Comparison of ENCODE assay signal across 11 cellular contexts in the genomic region with DNA sequence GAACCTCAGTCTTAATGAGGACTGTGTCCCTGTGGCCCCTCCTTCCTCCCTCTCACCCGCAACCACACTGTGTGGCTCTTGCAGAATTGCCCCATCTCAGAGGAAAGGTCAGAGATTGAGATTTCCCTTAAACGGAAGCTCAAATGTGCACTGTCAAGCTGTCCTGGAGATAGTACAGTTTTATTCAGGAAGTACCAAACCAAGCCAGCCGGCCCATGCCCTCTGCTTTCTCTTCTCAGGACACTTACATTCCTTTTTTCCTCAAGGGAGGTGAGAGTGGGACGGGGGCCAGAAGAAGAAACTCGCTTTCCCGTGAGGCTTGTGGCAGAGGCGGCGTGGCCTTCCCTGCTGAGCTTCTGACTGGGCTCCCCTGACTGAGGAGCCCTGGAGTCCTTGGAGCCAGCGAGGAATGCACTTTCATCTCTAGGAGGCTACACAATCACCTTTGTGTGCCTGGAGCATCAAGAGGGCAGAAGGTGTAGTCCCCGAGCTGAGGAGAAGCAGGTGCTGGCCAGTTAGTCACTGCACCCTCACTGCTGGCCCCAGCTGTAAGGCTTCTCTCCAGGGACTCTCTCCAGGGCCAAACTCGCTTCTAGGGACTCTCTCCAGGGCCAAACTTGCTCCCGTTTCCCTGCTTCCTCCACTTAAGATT. TPM values are rescaled to one million over a fixed set of nuclear protein-coding genes. Genes with fewer than 3 reads are reported as not detected.
DNase-seq lines count a peak whose midpoint lies in the region; ATAC-seq and TF ChIP-seq lines count a peak whose summit lies in the region.
"Had no signal": no experiment of that assay in that cellular context is flagged by ENCODE, and none has a peak within 500 bp of the region (broad histone marks: within the 10 kb centered on the region; RNA-seq: fewer than 3 reads in every experiment).

No MANE protein-coding gene starts in this region.

- H3K4me1 Mint-ChIP-seq in neural crest cell: peaks cover 8% of the 10 kb centered on the region

- no peaks in the 10 kb centered on the region for H3K36me3 ChIP-seq in aorta (ENCODE audit: control insufficient read depth in 1 of 2, insufficient read depth in 2 of 2, low read length in 1 of 2)

- peak overlapping the region; percentile 80 for H3K27ac Mint-ChIP-seq in neural crest cell (ENCODE audit: unreplicated experiment)
- H3K27ac Mint-ChIP-seq: stimulated activated naive CD8-positive, alpha-beta T cell treated with anti-CD3 and anti-CD28 coated beads, Interleukin-15, Interleukin-2, amounts not matched to agents 100 ng/mL and 50 ng/mL, for 24 hours had no signal

- ATAC-seq in aorta (ENCODE audit: low FRiP score): peak; percentile 51
- ATAC-seq in GM18502 (IDR thresholded peaks at IDR 0.05; ENCODE audit: poor library complexity, unreplicated experiment): no peak

- H3K4me1 ChIP-seq in aorta (ENCODE audit: control insufficient read depth in 1 of 2, insufficient read depth in 2 of 2, low read length in 2 of 2): no peaks in the 10 kb centered on the region

- no peak overlapping the region for H3K4me3 ChIP-seq in fibroblast of villous mesenchyme (ENCODE audit: low read depth, low read length)
- H3K4me3 ChIP-seq in aorta (ENCODE audit: low read length in 2 of 2): no peak overlapping the region

- H3K36me3 Mint-ChIP-seq in neural crest cell (ENCODE audit: low read depth): no peaks in the 10 kb centered on the region

- H3K27me3 Mint-ChIP-seq in neural crest cell (ENCODE audit: low read depth): no peaks in the 10 kb centered on the region
- H3K27me3 Mint-ChIP-seq: stimulated activated naive CD8-positive, alpha-beta T cell treated with anti-CD3 and anti-CD28 coated beads, Interleukin-15, Interleukin-2, amounts not matched to agents 100 ng/mL and 50 ng/mL, for 24 hours had no signal

- no peak for TF ChIP-seq POLR2A in erythroblast (IDR thresholded peaks at IDR 0.05; ENCODE audit: low read length)

- no peaks in the 10 kb centered on the region for H3K9me3 ChIP-seq in aorta (ENCODE audit: control insufficient read depth, low read length)

- peak overlapping the region in 1 of 2 donors; percentile 55 for H3K27ac ChIP-seq in aorta (ENCODE audit: low read depth in 1 of 2, low read length in 2 of 2)

- 43 to 44% methylated on average over 12 of the region's 12 CpGs for WGBS in aorta, 2 donors

- H3K27me3 ChIP-seq in aorta (ENCODE audit: control insufficient read depth in 1 of 2, insufficient read depth in 2 of 2, low read length in 1 of 2): no peaks in the 10 kb centered on the region

- H3K4me3 Mint-ChIP-seq in neural crest cell: no peak overlapping the region
- H3K4me3 Mint-ChIP-seq: stimulated activated naive CD8-positive, alpha-beta T cell treated with anti-CD3 and anti-CD28 coated beads, Interleukin-15, Interleukin-2, amounts not matched to agents 100 ng/mL and 50 ng/mL, for 24 hours had no signal

- intact Hi-C loops in aorta (cut with DNase I): no loop called here

- TF ChIP-seq CTCF in fibroblast of villous mesenchyme (IDR thresholded peaks at IDR 0.05; ENCODE audit: insufficient read depth, low read depth, low read length): no peak
- TF ChIP-seq CTCF in neural crest cell (conservative IDR thresholded peaks at IDR 0.05): no peak

- DNase-seq in DMS79 treated with DMSO at 0.1 percent for 48 hours (lab: John Stamatoyannopoulos, UW) (peak; percentile 14), DMS79 (lab: John Stamatoyannopoulos, UW) (no peak), fibroblast of villous mesenchyme (ENCODE audit: low read depth) (peak; percentile 65), neural crest cell (ENCODE audit: low read depth, low spot score) (no peak), aorta (peak in 1 of 2 donors; percentile 62), erythroblast (lab: John Stamatoyannopoulos, UW) (no peak), NCI-H1417 (lab: John Stamatoyannopoulos, UW) (no peak)
- DNase-seq: 8988T, NCI-H446 treated with DMSO at 0.1 percent for 48 hours had no signal

- H3K9me3 Mint-ChIP-seq in neural crest cell: no peaks in the 10 kb centered on the region
- H3K9me3 Mint-ChIP-seq: stimulated activated naive CD8-positive, alpha-beta T cell treated with anti-CD3 and anti-CD28 coated beads, Interleukin-15, Interleukin-2, amounts not matched to agents 100 ng/mL and 50 ng/mL, for 24 hours had no signal

RNA-seq across cellular contexts. Expression of gene ATP2A2, which starts 24.1 kb away (rescaled TPM):
- total RNA-seq in fibroblast of villous mesenchyme (221 and 247 TPM in 2 replicates), neural crest cell (234 and 242 TPM in 2 replicates), aorta (100 to 1,000 TPM; 231 to 285 TPM)
- 100 to 1,000 TPM in 1 of 2 donors, 10 to 100 TPM in 1; 41.3 to 104 TPM for polyA plus RNA-seq in aorta

Comparison
In these comparisons a context has a peak if more than half of its experiments do, and no peak if none do; other contexts are left out.
1. DNase-seq: peak in DMS79 treated with DMSO at 0.1 percent for 48 hours (single experiment) and fibroblast of villous mesenchyme (single experiment); none in DMS79 (single experiment), neural crest cell (single experiment), erythroblast (0 of 2) and NCI-H1417 (0 of 3).